22 cellular contexts compared by ENCODE assay signal in the genomic region with DNA sequence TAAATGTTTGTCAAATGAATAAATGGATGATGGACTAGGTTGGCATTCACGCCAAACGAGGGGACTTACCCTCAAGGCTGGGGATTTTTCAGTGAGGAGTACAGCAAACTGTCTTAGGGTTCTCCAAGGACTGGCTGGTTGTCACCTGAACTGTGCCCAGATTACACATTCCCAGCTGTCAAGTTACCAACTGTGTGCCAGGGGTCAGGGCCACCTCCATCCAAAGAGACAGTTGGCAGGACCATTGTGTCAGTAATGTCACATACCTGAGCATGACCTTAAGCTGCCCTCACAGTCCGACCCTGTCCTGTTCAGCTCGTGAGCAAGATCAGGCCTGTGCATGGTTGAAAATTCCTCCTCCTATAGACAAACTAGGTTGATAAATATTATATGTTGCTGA.
DNase-seq lines count a peak whose midpoint lies in the region; ATAC-seq, FAIRE-seq and TF ChIP-seq lines count a peak whose summit lies in the region.
"Had no signal": no experiment of that assay in that cellular context is flagged by ENCODE, and none has a peak within 500 bp of the region (broad histone marks: within the 10 kb centered on the region; RNA-seq: fewer than 3 reads in every experiment).

No MANE protein-coding gene starts in this region.

- ATAC-seq in left ventricle myocardium superior: peak; percentile 57
- no peak for ATAC-seq in right cardiac atrium
- ATAC-seq in right lobe of liver: peak; percentile 80 to 93 (median 80)
- no peak for ATAC-seq in left lung
- ATAC-seq: GM12878, GM23338 had no signal

- no peak overlapping the region for H3K4me3 ChIP-seq in right cardiac atrium (ENCODE audit: low read length)
- H3K4me3 ChIP-seq in right lobe of liver: no peak overlapping the region
- H3K4me3 ChIP-seq in skeletal muscle tissue (ENCODE audit: low read length in 3 of 3): no peak overlapping the region
- no peak overlapping the region for H3K4me3 ChIP-seq in left lung
- H3K4me3 ChIP-seq: GM12878, GM23338 had no signal

- no peak overlapping the region for H3K9ac ChIP-seq in skeletal muscle tissue (ENCODE audit: low read depth in 1 of 3, low read length in 3 of 3)

- no peak for TF ChIP-seq POLR2A in right lobe of liver (IDR thresholded peaks at IDR 0.05)

- intact Hi-C loops in left ventricle myocardium superior (cut with micrococcal nuclease) (no loop called here), right cardiac atrium (cut with DNase I) (no loop called here), right lobe of liver (cut with DNase I) (no loop called here), left lung (cut with DNase I) (no loop called here)

- H3K27ac ChIP-seq in right cardiac atrium (ENCODE audit: low read length) (no peak overlapping the region), right lobe of liver (no peak overlapping the region), skeletal muscle tissue (ENCODE audit: low read depth, low read length) (peak overlapping the region; percentile 82), left lung (no peak overlapping the region)
- H3K27ac ChIP-seq: HL-60 had no signal

- FAIRE-seq in GM18507 (lab: Jason Lieb, UNC): peak; percentile 46
- FAIRE-seq: GM12878, H54, HTR-8/SVneo had no signal

- H3K9me3 ChIP-seq in right cardiac atrium (ENCODE audit: control insufficient read depth, low read length): no peaks in the 10 kb centered on the region
- H3K9me3 ChIP-seq in right lobe of liver: no peaks in the 10 kb centered on the region
- no peaks in the 10 kb centered on the region for H3K9me3 ChIP-seq in skeletal muscle tissue (ENCODE audit: control insufficient read depth in 3 of 3, low read length in 3 of 3)
- no peaks in the 10 kb centered on the region for H3K9me3 ChIP-seq in left lung
- H3K9me3 ChIP-seq: BE2C had no signal

- DNase-seq in left ventricle myocardium superior (no peak), right cardiac atrium (no peak), GM18507 (ENCODE audit: extremely low spot score, insufficient read length, low read depth) (no peak), right lobe of liver (peak; percentile 48 to 70 (median 70)), NCI-H1417 treated with DMSO at 0.1 percent for 48 hours (lab: John Stamatoyannopoulos, UW) (no peak), left lung (no peak)
- DNase-seq: BE2C; C1 segment of cervical spinal cord; CD4-positive, CD25-positive, alpha-beta regulatory T cell; CD8-positive, alpha-beta memory T cell; COR-L47; DMS 273 treated with DMSO at 0.1 percent for 48 hours; DMS53; DND-41; EL; HCEC 1CT had no signal

- H3K36me3 ChIP-seq in right lobe of liver (no peaks in the 10 kb centered on the region), skeletal muscle tissue (ENCODE audit: control insufficient read depth in 3 of 3, insufficient read depth in 3 of 3, low read length in 3 of 3) (no peaks in the 10 kb centered on the region), left lung (no peaks in the 10 kb centered on the region)
- H3K36me3 ChIP-seq: BE2C had no signal

- no peak for TF ChIP-seq CTCF in right lobe of liver (IDR thresholded peaks at IDR 0.05)
- TF ChIP-seq CTCF in left lung (IDR thresholded peaks at IDR 0.05): no peak

- H3K4me1 ChIP-seq in right cardiac atrium (ENCODE audit: control insufficient read depth, insufficient read depth, low read length): no peaks in the 10 kb centered on the region
- peaks cover 0 to 30% (median 3%) of the 10 kb centered on the region in 4 donors for H3K4me1 ChIP-seq in right lobe of liver
- H3K4me1 ChIP-seq in skeletal muscle tissue (ENCODE audit: control insufficient read depth in 3 of 3, insufficient read depth in 3 of 3, low read length in 3 of 3): peaks cover 5 to 17% (median 16%) of the 10 kb centered on the region in 3 donors
- H3K4me1 ChIP-seq in left lung: no peaks in the 10 kb centered on the region
- H3K4me1 ChIP-seq: BE2C had no signal

- 86% methylated on average over 4 of the region's 4 CpGs for WGBS in right cardiac atrium
- 42% methylated on average over 3 of the region's 4 CpGs for WGBS in right lobe of liver (ENCODE audit: insufficient coverage, low coverage, low lambda C conversion rate, missing lambda C conversion rate)

- H3K27me3 ChIP-seq in right cardiac atrium (ENCODE audit: control insufficient read depth, insufficient read depth) (no peaks in the 10 kb centered on the region), right lobe of liver (no peaks in the 10 kb centered on the region), skeletal muscle tissue (ENCODE audit: control insufficient read depth in 3 of 3, insufficient read depth in 3 of 3, low read length in 3 of 3) (no peaks in the 10 kb centered on the region), left lung (no peaks in the 10 kb centered on the region)
- H3K27me3 ChIP-seq: BE2C had no signal

Comparison
In these comparisons a context has a peak if more than half of its experiments do, and no peak if none do; other contexts are left out.
1. ATAC-seq: peak in left ventricle myocardium superior (single experiment) and right lobe of liver (4 of 4); none in right cardiac atrium (0 of 2) and left lung (single experiment).
2. DNase-seq: peak in right lobe of liver (3 of 3); none in left ventricle myocardium superior (single experiment), right cardiac atrium (0 of 3), GM18507 (single experiment), NCI-H1417 treated with DMSO at 0.1 percent for 48 hours (single experiment) and left lung (0 of 2).